In genomic region chr22:43385770-43386641, GRCh38 we compare ENCODE assay signal across 9 cellular contexts. TPM values are rescaled to one million over a fixed set of nuclear protein-coding genes. Genes with fewer than 3 reads are reported as not detected.
DNase-seq lines count a peak whose midpoint lies in the region; ATAC-seq, FAIRE-seq and TF ChIP-seq lines count a peak whose summit lies in the region.
"Had no signal": no experiment of that assay in that cellular context is flagged by ENCODE, and none has a peak within 500 bp of the region (broad histone marks: within the 10 kb centered on the region; RNA-seq: fewer than 3 reads in every experiment).

No MANE protein-coding gene starts in this region.

- DNase-seq in DMS 273 treated with DMSO at 0.1 percent for 48 hours (lab: John Stamatoyannopoulos, UW) (peak; percentile 4), NOMO-1 treated with DMSO at 0.1 percent for 48 hours (lab: John Stamatoyannopoulos, UW; ENCODE audit: unreplicated experiment) (peak; percentile 85), mesothelial cell of epicardium (ENCODE audit: low spot score in 2 of 2, unreplicated experiment in 2 of 2) (peak; percentile 66 to 88)
- DNase-seq in activated CD8-positive, alpha-beta memory T cell treated with anti-CD3 and anti-CD28 coated beads, Interleukin-2, amount 10 ng/mL, durations not matched to agents 7 days and 5 days: peak; percentile 83
- DNase-seq in stimulated activated CD8-positive, alpha-beta memory T cell treated with anti-CD3 and anti-CD28 coated beads, Interleukin-2, amount 100 ng/mL, for 1 hour (ENCODE audit: low read depth in 2 of 2): peak; percentile 44 to 50

- peaks cover 36% of the 10 kb centered on the region for H3K4me1 Mint-ChIP-seq in activated CD8-positive, alpha-beta memory T cell treated with anti-CD3 and anti-CD28 coated beads, Interleukin-2, amount 10 ng/mL, durations not matched to agents 7 days and 5 days
- peaks cover 2% of the 10 kb centered on the region for H3K4me1 Mint-ChIP-seq in mesothelial cell of epicardium
- H3K4me1 Mint-ChIP-seq: activated naive CD4-positive, alpha-beta T cell treated with anti-CD3 and anti-CD28 coated beads, Interleukin-2, amount 50 U/mL, for 24 hours had no signal

- TF ChIP-seq CTCF in mesothelial cell of epicardium (IDR thresholded peaks at IDR 0.05; ENCODE audit: unreplicated experiment): peak; percentile 93

- H3K4me3 Mint-ChIP-seq in activated CD8-positive, alpha-beta memory T cell treated with anti-CD3 and anti-CD28 coated beads, Interleukin-2, amount 10 ng/mL, durations not matched to agents 7 days and 5 days: no peak overlapping the region
- H3K4me3 Mint-ChIP-seq in mesothelial cell of epicardium: no peak overlapping the region
- H3K4me3 Mint-ChIP-seq: activated naive CD4-positive, alpha-beta T cell treated with anti-CD3 and anti-CD28 coated beads, Interleukin-2, amount 50 U/mL, for 24 hours had no signal

- H3K36me3 Mint-ChIP-seq in activated CD8-positive, alpha-beta memory T cell treated with anti-CD3 and anti-CD28 coated beads, Interleukin-2, amount 10 ng/mL, durations not matched to agents 7 days and 5 days: peaks cover 5% of the 10 kb centered on the region
- H3K36me3 Mint-ChIP-seq in mesothelial cell of epicardium: peaks cover 2% of the 10 kb centered on the region
- H3K36me3 Mint-ChIP-seq: activated naive CD4-positive, alpha-beta T cell treated with anti-CD3 and anti-CD28 coated beads, Interleukin-2, amount 50 U/mL, for 24 hours had no signal

- CTCF ChIA-PET in activated CD8-positive, alpha-beta memory T cell treated with anti-CD3 and anti-CD28 coated beads, Interleukin-2, amount 10 ng/mL, durations not matched to agents 7 days and 5 days (lab: Charles Lee): interaction anchor here (0.6 to 13.2 kb wide), 20 partner anchors 9 to 287 kb away, joined by 3 to 230 read pairs (median 3); partner anchors contain the start of gene SCUBE1

- H3K27ac Mint-ChIP-seq in activated CD8-positive, alpha-beta memory T cell treated with anti-CD3 and anti-CD28 coated beads, Interleukin-2, amount 10 ng/mL, durations not matched to agents 7 days and 5 days: no peak overlapping the region
- H3K27ac Mint-ChIP-seq in mesothelial cell of epicardium: no peak overlapping the region
- H3K27ac Mint-ChIP-seq: activated naive CD4-positive, alpha-beta T cell treated with anti-CD3 and anti-CD28 coated beads, Interleukin-2, amount 50 U/mL, for 24 hours had no signal

- no peaks in the 10 kb centered on the region for H3K9me3 Mint-ChIP-seq in activated CD8-positive, alpha-beta memory T cell treated with anti-CD3 and anti-CD28 coated beads, Interleukin-2, amount 10 ng/mL, durations not matched to agents 7 days and 5 days (ENCODE audit: low read depth)
- no peaks in the 10 kb centered on the region for H3K9me3 Mint-ChIP-seq in mesothelial cell of epicardium
- H3K9me3 Mint-ChIP-seq: activated naive CD4-positive, alpha-beta T cell treated with anti-CD3 and anti-CD28 coated beads, Interleukin-2, amount 50 U/mL, for 24 hours had no signal

- peak; percentile 57 for FAIRE-seq in endometrium (lab: Jason Lieb, UNC)

- H3K27me3 Mint-ChIP-seq in activated CD8-positive, alpha-beta memory T cell treated with anti-CD3 and anti-CD28 coated beads, Interleukin-2, amount 10 ng/mL, durations not matched to agents 7 days and 5 days: peaks cover 61% of the 10 kb centered on the region
- peaks cover 35% of the 10 kb centered on the region for H3K27me3 Mint-ChIP-seq in mesothelial cell of epicardium (ENCODE audit: low read depth)

- ATAC-seq in HG03432 (IDR thresholded peaks at IDR 0.05; ENCODE audit: unreplicated experiment) (peak; percentile 52), HG03196 (IDR thresholded peaks at IDR 0.05; ENCODE audit: unreplicated experiment) (no peak)
- peak; percentile 89 for ATAC-seq in activated CD8-positive, alpha-beta memory T cell treated with anti-CD3 and anti-CD28 coated beads, Interleukin-2, amount 10 ng/mL, durations not matched to agents 7 days and 5 days

RNA-seq across cellular contexts. Expression of gene MPPED1, which starts 25.8 kb away (rescaled TPM):
- total RNA-seq in activated CD8-positive, alpha-beta memory T cell treated with anti-CD3 and anti-CD28 coated beads, Interleukin-2, amount 10 ng/mL, durations not matched to agents 7 days and 5 days: not detected
- total RNA-seq in mesothelial cell of epicardium: 0.76 to 1.2 TPM (median 0.86 TPM) in 3 replicates

RNA-seq across cellular contexts. Expression of gene SCUBE1, which starts 42.8 kb away (rescaled TPM):
- 1 to 10 TPM in 1 of 2 experiments, under 1 TPM in 1; 0.40 to 3.0 TPM for total RNA-seq in activated CD8-positive, alpha-beta memory T cell treated with anti-CD3 and anti-CD28 coated beads, Interleukin-2, amount 10 ng/mL, durations not matched to agents 7 days and 5 days
- 16.2 to 19.4 TPM (median 19.3 TPM) in 3 replicates for total RNA-seq in mesothelial cell of epicardium

Comparison
In these comparisons a context has a peak if more than half of its experiments do, and no peak if none do; other contexts are left out.
1. DNase-seq: peak in every context shown above with its lines; median percentile 85 in NOMO-1 treated with DMSO at 0.1 percent for 48 hours; 83 in activated CD8-positive, alpha-beta memory T cell treated with anti-CD3 and anti-CD28 coated beads, Interleukin-2, amount 10 ng/mL, durations not matched to agents 7 days and 5 days; 77 in mesothelial cell of epicardium; 47 in stimulated activated CD8-positive, alpha-beta memory T cell treated with anti-CD3 and anti-CD28 coated beads, Interleukin-2, amount 100 ng/mL, for 1 hour; 4 in DMS 273 treated with DMSO at 0.1 percent for 48 hours.